ENCODE assay signal across 28 cellular contexts in genomic region chr13:65787087-65787486, GRCh38.
"Had no signal": no experiment of that assay in that cellular context is flagged by ENCODE, and none has a peak within 500 bp of the region (broad histone marks: within the 10 kb centered on the region; RNA-seq: fewer than 3 reads in every experiment).

No MANE protein-coding gene starts in this region.

- H3K36me3 Mint-ChIP-seq: activated CD4-positive, alpha-beta memory T cell treated with anti-CD3 and anti-CD28 coated beads for 36 hours; activated naive CD8-positive, alpha-beta T cell treated with anti-CD3 and anti-CD28 coated beads, Interleukin-2, amount 10 ng/mL, durations not matched to agents 7 days and 5 days had no signal

- H3K27ac Mint-ChIP-seq: activated CD4-positive, alpha-beta memory T cell treated with anti-CD3 and anti-CD28 coated beads for 36 hours; activated CD4-positive, alpha-beta T cell treated with anti-CD3 and anti-CD28 coated beads, Interleukin-2, amount 10 ng/mL, durations not matched to agents 7 days and 5 days; activated naive CD8-positive, alpha-beta T cell treated with anti-CD3 and anti-CD28 coated beads, Interleukin-2, amount 10 ng/mL, durations not matched to agents 7 days and 5 days; activated T-cell treated with anti-CD3 and anti-CD28 coated beads, Interleukin-2, amount 50 U/mL, for 72 hours had no signal

- H3K9ac ChIP-seq: SK-N-SH had no signal

- H3K27me3 ChIP-seq: adrenal gland, body of pancreas had no signal

- H3K27ac ChIP-seq: adrenal gland, body of pancreas, VCaP had no signal

- H3K27me3 Mint-ChIP-seq: activated CD4-positive, alpha-beta memory T cell treated with anti-CD3 and anti-CD28 coated beads for 36 hours; activated CD4-positive, alpha-beta T cell treated with anti-CD3 and anti-CD28 coated beads, Interleukin-2, amount 10 ng/mL, durations not matched to agents 7 days and 5 days; activated naive CD8-positive, alpha-beta T cell treated with anti-CD3 and anti-CD28 coated beads, Interleukin-2, amount 10 ng/mL, durations not matched to agents 7 days and 5 days had no signal

- H3K9me3 ChIP-seq: adrenal gland, body of pancreas, SK-N-SH had no signal

- H3K4me3 ChIP-seq: adrenal gland, body of pancreas had no signal

- DNase-seq: activated CD4-positive, alpha-beta memory T cell treated with anti-CD3 and anti-CD28 coated beads for 36 hours; activated CD4-positive, alpha-beta T cell treated with anti-CD3 and anti-CD28 coated beads, Interleukin-2, amount 10 ng/mL, durations not matched to agents 7 days and 5 days; activated CD4-positive, CD25-positive, alpha-beta regulatory T cell; activated CD8-positive, alpha-beta memory T cell treated with anti-CD3 and anti-CD28 coated beads, Interleukin-2, amount 50 U/mL, for 4 hours; activated naive CD4-positive, alpha-beta T cell treated with anti-CD3 and anti-CD28 coated beads, Interleukin-2, amount 50 U/mL, for 16 hours; activated naive CD8-positive, alpha-beta T cell treated with anti-CD3 and anti-CD28 coated beads, Interleukin-2, amount 10 ng/mL, durations not matched to agents 7 days and 5 days; activated T-cell treated with anti-CD3 and anti-CD28 coated beads, Interleukin-2, amount 50 U/mL, for 72 hours; adrenal gland; aorta; body of pancreas; cerebellar nuclear complex; Kasumi-1; NCI-H1092 treated with DMSO at 0.1 percent for 48 hours; NCI-H1436; NCI-H1694 treated with DMSO at 0.1 percent for 48 hours; NCI-H2029 treated with DMSO at 0.1 percent for 48 hours; NCI-H345; NCI-H510A; NCI-H526 treated with DMSO at 0.1 percent for 48 hours; NCI-H82; NK-92 treated with Interleukin-12 subunit alpha and Interleukin-12 subunit beta, amount 100 ng/mL, for 24 hours; OCI-M1; RPMI8226; SK-N-SH; T-helper 1 cell had no signal

- H3K9me3 Mint-ChIP-seq: activated naive CD8-positive, alpha-beta T cell treated with anti-CD3 and anti-CD28 coated beads, Interleukin-2, amount 10 ng/mL, durations not matched to agents 7 days and 5 days had no signal

- ATAC-seq: activated T-cell treated with anti-CD3 and anti-CD28 coated beads, Interleukin-2, amount 50 U/mL, for 72 hours; body of pancreas; Panc1; Right ventricle myocardium inferior had no signal

- H3K4me1 Mint-ChIP-seq: activated CD4-positive, alpha-beta T cell treated with anti-CD3 and anti-CD28 coated beads, Interleukin-2, amount 10 ng/mL, durations not matched to agents 7 days and 5 days; activated naive CD8-positive, alpha-beta T cell treated with anti-CD3 and anti-CD28 coated beads, Interleukin-2, amount 10 ng/mL, durations not matched to agents 7 days and 5 days had no signal

- H3K4me2 ChIP-seq: SK-N-SH had no signal

- H3K4me1 ChIP-seq: adrenal gland, body of pancreas had no signal

- H3K4me3 Mint-ChIP-seq: activated CD4-positive, alpha-beta memory T cell treated with anti-CD3 and anti-CD28 coated beads for 36 hours; activated CD4-positive, alpha-beta T cell treated with anti-CD3 and anti-CD28 coated beads, Interleukin-2, amount 10 ng/mL, durations not matched to agents 7 days and 5 days; activated naive CD8-positive, alpha-beta T cell treated with anti-CD3 and anti-CD28 coated beads, Interleukin-2, amount 10 ng/mL, durations not matched to agents 7 days and 5 days; activated T-cell treated with anti-CD3 and anti-CD28 coated beads, Interleukin-2, amount 50 U/mL, for 72 hours had no signal

- H3K36me3 ChIP-seq: adrenal gland had no signal
